26 cellular contexts compared by ENCODE assay signal in genomic region chr2:120560330-120560729, GRCh38.
A peak's percentile ranks its signal among the peaks of the same experiment; 100 is the strongest.
DNase-seq lines count a peak whose midpoint lies in the region; ATAC-seq, FAIRE-seq and TF ChIP-seq lines count a peak whose summit lies in the region.
"Had no signal": no experiment of that assay in that cellular context is flagged by ENCODE, and none has a peak within 500 bp of the region (broad histone marks: within the 10 kb centered on the region; RNA-seq: fewer than 3 reads in every experiment).

No MANE protein-coding gene starts in this region.

- H2BK15ac ChIP-seq in neuronal stem cell (ENCODE audit: low read length) = no peak overlapping the region

- intact Hi-C loops in HepG2 (cut with micrococcal nuclease; ENCODE audit: unreplicated experiment) = loop anchor here (10.0 kb wide), 1 partner anchor 306 kb away; the partner anchor contains the start of gene RALB
- intact Hi-C loops in right lobe of liver (cut with DNase I) = loop anchor here in 1 of 2 donors (10.0 kb wide), 1 partner anchor 114 kb away; no protein-coding TSS in a partner anchor

- FAIRE-seq in HepG2 (lab: Jason Lieb, UNC) (no peak), astrocyte (lab: Jason Lieb, UNC) (no peak), urothelium cell line (lab: Jason Lieb, UNC) (peak; percentile 74)
- FAIRE-seq: A204.1, GM18507, K562 had no signal

- no peak overlapping the region for H3K4ac ChIP-seq in neuronal stem cell (ENCODE audit: low read length)

- H3K4me3 Mint-ChIP-seq in astrocyte (ENCODE audit: unreplicated experiment) = no peak overlapping the region
- H3K4me3 Mint-ChIP-seq in activated naive CD8-positive, alpha-beta T cell treated with anti-CD3 and anti-CD28 coated beads, Interleukin-2, amount 50 U/mL, for 24 hours = no peak overlapping the region
- H3K4me3 Mint-ChIP-seq: CD4-positive, alpha-beta memory T cell had no signal

- no peak overlapping the region for H3K14ac ChIP-seq in neuronal stem cell (ENCODE audit: low read length)

- no peak overlapping the region for H2BK5ac ChIP-seq in neuronal stem cell (ENCODE audit: low read length)

- 29% methylated on average over 6 of the region's 6 CpGs for WGBS in HepG2 (ENCODE audit: low lambda C conversion rate)
- 100% methylated on average over 1 of the region's 6 CpGs for WGBS in right lobe of liver (ENCODE audit: insufficient coverage, low coverage, low lambda C conversion rate, missing lambda C conversion rate)
- WGBS in neuronal stem cell (ENCODE audit: extremely low coverage in 2 of 2, insufficient read length in 2 of 2, insufficient replicate concordance in 1 of 2), 2 donors = no CpG with 5 or more reads among the region's 6 CpGs

- peaks cover 6% of the 10 kb centered on the region; the same call in 1 of the 2 replicates for H4K20me1 ChIP-seq in HepG2 (ENCODE audit: insufficient read depth, low read length)
- H4K20me1 ChIP-seq in astrocyte (ENCODE audit: insufficient read depth, low read length) = no peaks in the 10 kb centered on the region

- ATAC-seq in HepG2 (no peak), right lobe of liver (no peak), HG02571 (IDR thresholded peaks at IDR 0.05; ENCODE audit: unreplicated experiment) (no peak)
- no peak for ATAC-seq in activated naive CD8-positive, alpha-beta T cell treated with anti-CD3 and anti-CD28 coated beads, Interleukin-2, amount 50 U/mL, for 24 hours
- ATAC-seq: K562, Right ventricle myocardium inferior had no signal

- no peak overlapping the region for H2AFZ ChIP-seq in HepG2 (ENCODE audit: low read length)
- no peak overlapping the region for H2AFZ ChIP-seq in astrocyte (ENCODE audit: low read depth, low read length)
- H2AFZ ChIP-seq in neuronal stem cell (ENCODE audit: low read length) = no peak overlapping the region
- H2AFZ ChIP-seq: PC-9 had no signal

- H2AK5ac ChIP-seq in neuronal stem cell (ENCODE audit: low read depth, low read length) = peak overlapping the region; percentile 50

- CTCF ChIA-PET in HepG2 (lab: Yijun Ruan, JAX; ENCODE audit: low intra/inter-chr PET ratio, low total read pairs) = no interaction called here

- no peak overlapping the region for H2BK12ac ChIP-seq in neuronal stem cell (ENCODE audit: low read length)

- H3K9me3 ChIP-seq in HepG2 (ENCODE audit: low read length) (no peaks in the 10 kb centered on the region), right lobe of liver (no peaks in the 10 kb centered on the region), astrocyte (ENCODE audit: insufficient read depth, low read depth, low read length) (no peaks in the 10 kb centered on the region), neuronal stem cell (replicated peaks in 1 of 2; ENCODE audit: control insufficient read depth in 2 of 2, insufficient read depth in 1 of 2, low read depth in 1 of 2, low read length in 2 of 2) (no peaks in the 10 kb centered on the region)
- H3K9me3 ChIP-seq: SJCRH30 had no signal

- no TSS peak for BruUV-seq in HepG2 (replicated peaks; lab: Mats Ljungman, UMichigan)

- TF ChIP-seq RAD21 in HepG2 (CRISPR knock-in tag; IDR thresholded peaks at IDR 0.05) = no peak

- POLR2A ChIA-PET in HepG2 (lab: Yijun Ruan, JAX) = interaction anchor here (1.0 kb wide), 1 partner anchor 94 kb away, joined by 3 read pairs; no protein-coding TSS in a partner anchor

- H3K79me2 ChIP-seq in HepG2 (ENCODE audit: insufficient read depth, low read length) (no peaks in the 10 kb centered on the region), astrocyte (ENCODE audit: insufficient read depth, low read length) (no peaks in the 10 kb centered on the region)

- no peak overlapping the region for H4K8ac ChIP-seq in neuronal stem cell (ENCODE audit: low read depth, low read length)

- H3K27me3 ChIP-seq in HepG2 (ENCODE audit: control insufficient read depth in 1 of 2, insufficient read depth in 2 of 2, low read length in 2 of 2) = peaks cover 29 to 77% of the 10 kb centered on the region in 2 experiments; a peak in 4 of 5 replicates
- H3K27me3 ChIP-seq in right lobe of liver = no peaks in the 10 kb centered on the region
- no peaks in the 10 kb centered on the region for H3K27me3 ChIP-seq in astrocyte (ENCODE audit: insufficient read depth, low read length)
- H3K27me3 ChIP-seq in neuronal stem cell (ENCODE audit: control insufficient read depth in 3 of 3, insufficient read depth in 3 of 3, low read depth in 1 of 3, low read length in 3 of 3) = peaks cover 0 to 30% (median 2%) of the 10 kb centered on the region in 3 experiments

- no peak for TF ChIP-seq EP300 in HepG2 (IDR thresholded peaks at IDR 0.05; ENCODE audit: low read depth in 2 of 2, low read length in 2 of 2)
- no peak for TF ChIP-seq EP300 in HepG2 (CRISPR knock-in tag; IDR thresholded peaks at IDR 0.05; ENCODE audit: borderline replicate concordance)

- H3K9me3 Mint-ChIP-seq in astrocyte (ENCODE audit: unreplicated experiment) = peaks cover 1% of the 10 kb centered on the region
- H3K9me3 Mint-ChIP-seq in activated naive CD8-positive, alpha-beta T cell treated with anti-CD3 and anti-CD28 coated beads, Interleukin-2, amount 50 U/mL, for 24 hours = no peaks in the 10 kb centered on the region
- H3K9me3 Mint-ChIP-seq: CD4-positive, alpha-beta memory T cell had no signal

- no peak for TF ChIP-seq POLR2A in HepG2 (IDR thresholded peaks at IDR 0.05; ENCODE audit: insufficient read depth in 1 of 2, low read depth in 2 of 2, low read length in 2 of 2)
- TF ChIP-seq POLR2A in right lobe of liver (IDR thresholded peaks at IDR 0.05) = no peak

- H3K4me1 Mint-ChIP-seq in astrocyte (ENCODE audit: low read depth, unreplicated experiment) = peaks cover 28% of the 10 kb centered on the region
- H3K4me1 Mint-ChIP-seq in activated naive CD8-positive, alpha-beta T cell treated with anti-CD3 and anti-CD28 coated beads, Interleukin-2, amount 50 U/mL, for 24 hours = no peaks in the 10 kb centered on the region
- H3K4me1 Mint-ChIP-seq: CD4-positive, alpha-beta memory T cell had no signal

- peak overlapping the region; percentile 45 for H3K18ac ChIP-seq in neuronal stem cell (ENCODE audit: low read length)

- H3K4me3 ChIP-seq in HepG2 (replicated peaks in 1 of 3; ENCODE audit: insufficient read depth in 1 of 3, low read depth in 2 of 3, low read length in 3 of 3) (no peak overlapping the region), right lobe of liver (no peak overlapping the region), astrocyte (ENCODE audit: insufficient read depth, low read depth, low read length) (no peak overlapping the region), neuronal stem cell (ENCODE audit: low read length in 2 of 2) (no peak overlapping the region)
- H3K4me3 ChIP-seq: K562, PC-9, SJCRH30 had no signal

- no peak overlapping the region for H2BK120ac ChIP-seq in neuronal stem cell (ENCODE audit: low read depth, low read length)

- no peak overlapping the region for H3K23ac ChIP-seq in neuronal stem cell (ENCODE audit: low read depth, low read length, poor library complexity)

- no peaks in the 10 kb centered on the region for H3K79me1 ChIP-seq in neuronal stem cell (ENCODE audit: low read depth, low read length)

- DNase-seq in HepG2 (ENCODE audit: low spot score) (no peak), right lobe of liver (no peak), astrocyte (ENCODE audit: low read depth) (no peak), neuronal stem cell (ENCODE audit: low spot score) (no peak), urothelium cell line (ENCODE audit: low spot score) (no peak), epidermal melanocyte (ENCODE audit: insufficient read length, low spot score) (no peak)
- no peak for DNase-seq in activated naive CD8-positive, alpha-beta T cell treated with anti-CD3 and anti-CD28 coated beads, Interleukin-2, amount 50 U/mL, for 24 hours
- DNase-seq: C1 segment of cervical spinal cord; CD4-positive, alpha-beta memory T cell; COR-L47; DMS53; HCEC 1CT; Kasumi-1; NCI-H1092 treated with DMSO at 0.1 percent for 48 hours; NCI-H1436; NCI-H187; NCI-H2107; NCI-H526; PC-9; SJCRH30 had no signal

- no peak overlapping the region for H4K91ac ChIP-seq in neuronal stem cell (ENCODE audit: low read depth, low read length, poor library complexity)

- peaks cover 22% of the 10 kb centered on the region for H3K27me3 Mint-ChIP-seq in astrocyte (ENCODE audit: low read depth, unreplicated experiment)
- H3K27me3 Mint-ChIP-seq in activated naive CD8-positive, alpha-beta T cell treated with anti-CD3 and anti-CD28 coated beads, Interleukin-2, amount 50 U/mL, for 24 hours = no peaks in the 10 kb centered on the region

- H3K9ac ChIP-seq in HepG2 (ENCODE audit: insufficient read depth, low read depth, low read length) (no peak overlapping the region), astrocyte (ENCODE audit: low read length) (peak overlapping the region; percentile 56), neuronal stem cell (ENCODE audit: low read depth, low read length, poor library complexity) (no peak overlapping the region)

- peak overlapping the region; percentile 99 for H3K27ac Mint-ChIP-seq in astrocyte (ENCODE audit: unreplicated experiment)
- no peak overlapping the region for H3K27ac Mint-ChIP-seq in activated naive CD8-positive, alpha-beta T cell treated with anti-CD3 and anti-CD28 coated beads, Interleukin-2, amount 50 U/mL, for 24 hours
- H3K27ac Mint-ChIP-seq: CD4-positive, alpha-beta memory T cell had no signal

- no peaks in the 10 kb centered on the region for H3K36me3 Mint-ChIP-seq in astrocyte (ENCODE audit: low read depth, unreplicated experiment)
- no peaks in the 10 kb centered on the region for H3K36me3 Mint-ChIP-seq in activated naive CD8-positive, alpha-beta T cell treated with anti-CD3 and anti-CD28 coated beads, Interleukin-2, amount 50 U/mL, for 24 hours (ENCODE audit: low read depth)
- H3K36me3 Mint-ChIP-seq: CD4-positive, alpha-beta memory T cell had no signal

- no peaks in the 10 kb centered on the region for H3K36me3 ChIP-seq in HepG2 (replicated peaks in 1 of 2; ENCODE audit: control insufficient read depth in 1 of 2, insufficient read depth in 2 of 2, low read length in 2 of 2)
- no peaks in the 10 kb centered on the region for H3K36me3 ChIP-seq in right lobe of liver
- H3K36me3 ChIP-seq in astrocyte (ENCODE audit: insufficient read depth, low read length) = no peaks in the 10 kb centered on the region
- no peaks in the 10 kb centered on the region for H3K36me3 ChIP-seq in neuronal stem cell (replicated peaks in 1 of 2; ENCODE audit: control insufficient read depth in 2 of 2, insufficient read depth in 2 of 2, low read length in 2 of 2)
- H3K36me3 ChIP-seq: SJCRH30 had no signal

- H3K4me2 ChIP-seq in HepG2 (ENCODE audit: low read depth, low read length) = no peak overlapping the region
- H3K4me2 ChIP-seq in astrocyte (ENCODE audit: low read length) = no peak overlapping the region
- H3K4me2 ChIP-seq in neuronal stem cell (ENCODE audit: insufficient read depth, low read length, poor library complexity, severe bottlenecking) = no peak overlapping the region
- H3K4me2 ChIP-seq: PC-9 had no signal

- H3K27ac ChIP-seq in HepG2 (ENCODE audit: extremely low read length, insufficient read depth, low read length) (no peak overlapping the region), right lobe of liver (no peak overlapping the region), astrocyte (ENCODE audit: low read depth, low read length) (peak overlapping the region; percentile 87), neuronal stem cell (replicated peaks; ENCODE audit: low read length) (no peak overlapping the region)
- H3K27ac ChIP-seq: HL-60, PC-9, SJCRH30 had no signal

- in situ Hi-C loops in HepG2 (cut with HindIII; ENCODE audit: extremely low pct_ligation_motif_present, low pct_unique_long_range_greater_than_20kb) = no loop called here

- TF ChIP-seq CTCF in HepG2 (CRISPR knock-in tag; IDR thresholded peaks at IDR 0.05) = no peak
- no peak for TF ChIP-seq CTCF in right lobe of liver (IDR thresholded peaks at IDR 0.05)
- TF ChIP-seq CTCF in astrocyte (IDR thresholded peaks at IDR 0.05; ENCODE audit: insufficient read depth, low read depth, low read length) = no peak

- H3K4me1 ChIP-seq in HepG2 (ENCODE audit: insufficient read depth, low read length) = peaks cover 61% of the 10 kb centered on the region
- no peaks in the 10 kb centered on the region for H3K4me1 ChIP-seq in right lobe of liver
- peaks cover 20% of the 10 kb centered on the region for H3K4me1 ChIP-seq in astrocyte (ENCODE audit: insufficient read depth, low read length)
- H3K4me1 ChIP-seq in neuronal stem cell (ENCODE audit: control insufficient read depth in 2 of 2, insufficient read depth in 1 of 2, low read depth in 1 of 2, low read length in 2 of 2) = peaks cover 6 to 8% of the 10 kb centered on the region in 2 donors
- H3K4me1 ChIP-seq: SJCRH30 had no signal
